29 cellular contexts compared by ENCODE assay signal in genomic region chr3:132652640-132653270, GRCh38. TPM values are rescaled to one million over a fixed set of nuclear protein-coding genes. Genes with fewer than 3 reads are reported as not detected.
DNase-seq lines count a peak whose midpoint lies in the region; ATAC-seq and TF ChIP-seq lines count a peak whose summit lies in the region.
"Had no signal": no experiment of that assay in that cellular context is flagged by ENCODE, and none has a peak within 500 bp of the region (broad histone marks: within the 10 kb centered on the region; RNA-seq: fewer than 3 reads in every experiment).

No MANE protein-coding gene starts in this region.

- H3K9ac ChIP-seq in PC-3 (ENCODE audit: low read length) (no peak overlapping the region), fibroblast of lung (ENCODE audit: insufficient read depth, low read length) (no peak overlapping the region)
- H3K9ac ChIP-seq: neural progenitor cell had no signal

- H3K9me3 ChIP-seq in PC-3 (ENCODE audit: low read length) (no peaks in the 10 kb centered on the region), fibroblast of lung (ENCODE audit: control insufficient read depth, insufficient read depth, low read depth, low read length) (no peaks in the 10 kb centered on the region)
- H3K9me3 ChIP-seq: body of pancreas, HAP-1, right lobe of liver had no signal

- ATAC-seq in PC-3 (peak; percentile 79), HG03135 (IDR thresholded peaks at IDR 0.05; ENCODE audit: unreplicated experiment) (no peak), GM21367 (IDR thresholded peaks at IDR 0.05; ENCODE audit: unreplicated experiment) (no peak)
- ATAC-seq in activated naive CD4-positive, alpha-beta T cell treated with anti-CD3 and anti-CD28 coated beads, Interleukin-2, amount 50 U/mL, for 72 hours, result no peak
- ATAC-seq: body of pancreas had no signal

- DNase-seq in GM03348 (ENCODE audit: low spot score), result peak; percentile 69
- DNase-seq in PC-3, result peak; percentile 81
- peak; percentile 45 to 49 for DNase-seq in fibroblast of lung (ENCODE audit: low read depth in 2 of 2)
- DNase-seq in myocyte (ENCODE audit: low read depth), result peak; percentile 32
- no peak for DNase-seq in activated naive CD4-positive, alpha-beta T cell treated with anti-CD3 and anti-CD28 coated beads, Interleukin-2, amount 50 U/mL, for 72 hours (ENCODE audit: low spot score in 2 of 2)
- no peak for DNase-seq in GDM1 (lab: John Stamatoyannopoulos, UW)
- DNase-seq: activated B cell treated with CpG ODN at 0.5 μM for 24 hours; activated CD4-positive, alpha-beta T cell treated with anti-CD3 and anti-CD28 coated beads, Interleukin-2, amount 50 U/mL, for 48 hours; activated effector memory CD4-positive, alpha-beta T cell treated with anti-CD3 and anti-CD28 coated beads, Interleukin-2, amount 50 U/mL, for 16 hours; body of pancreas; CD4-positive, alpha-beta T cell; GF-D8; Kasumi-1; kidney; NCI-H1092 treated with DMSO at 0.1 percent for 48 hours; NCI-H187 treated with DMSO at 0.1 percent for 48 hours; right lobe of liver; Right ventricle myocardium superior; stimulated activated CD8-positive, alpha-beta memory T cell treated with anti-CD3 and anti-CD28 coated beads, Interleukin-4, amount 100 ng/mL, for 48 hours; T1000; trophoblast cell had no signal

- H3K4me2 ChIP-seq in PC-3 (ENCODE audit: low read length) (peak overlapping the region; percentile 14), fibroblast of lung (ENCODE audit: extremely low read depth, insufficient read depth, low read length) (no peak overlapping the region)
- H3K4me2 ChIP-seq: neural progenitor cell had no signal

- H3K36me3 Mint-ChIP-seq in activated naive CD4-positive, alpha-beta T cell treated with anti-CD3 and anti-CD28 coated beads, Interleukin-2, amount 50 U/mL, for 72 hours, result no peaks in the 10 kb centered on the region
- H3K36me3 Mint-ChIP-seq: neural progenitor cell had no signal

- intact Hi-C loops in PC-3 (cut with micrococcal nuclease), result no loop called here

- H3K79me2 ChIP-seq in PC-3 (ENCODE audit: low read length), result no peaks in the 10 kb centered on the region
- no peaks in the 10 kb centered on the region for H3K79me2 ChIP-seq in fibroblast of lung (ENCODE audit: control insufficient read depth, insufficient read depth, low read length)

- peaks cover 3% of the 10 kb centered on the region for H3F3A ChIP-seq in PC-3 (ENCODE audit: low read length, unreplicated experiment)

- H3K9me3 Mint-ChIP-seq in activated naive CD4-positive, alpha-beta T cell treated with anti-CD3 and anti-CD28 coated beads, Interleukin-2, amount 50 U/mL, for 72 hours, result no peaks in the 10 kb centered on the region
- H3K9me3 Mint-ChIP-seq: activated B cell treated with CpG ODN at 0.5 μM for 24 hours; CD4-positive, alpha-beta T cell; neural progenitor cell had no signal

- peaks cover 29% of the 10 kb centered on the region for H3K4me1 ChIP-seq in PC-3 (ENCODE audit: insufficient read depth, low read length)
- no peaks in the 10 kb centered on the region for H3K4me1 ChIP-seq in fibroblast of lung (ENCODE audit: control insufficient read depth, extremely low read depth, insufficient read depth, low read length)
- H3K4me1 ChIP-seq: HAP-1, neural progenitor cell had no signal

- POLR2A ChIA-PET in PC-3 (lab: Charles Lee; ENCODE audit: unreplicated experiment), result no interaction called here

- H3K36me3 ChIP-seq in PC-3 (ENCODE audit: low read depth, low read length), result no peaks in the 10 kb centered on the region
- H3K36me3 ChIP-seq in fibroblast of lung (ENCODE audit: control insufficient read depth, insufficient read depth, low read length), result no peaks in the 10 kb centered on the region
- H3K36me3 ChIP-seq: HAP-1, neural progenitor cell, right lobe of liver had no signal

- BruUV-seq in PC-3 (replicated peaks; lab: Mats Ljungman, UMichigan), result no TSS peak

- H2AFZ ChIP-seq in PC-3 (ENCODE audit: low read length) (no peak overlapping the region), fibroblast of lung (ENCODE audit: low read length) (no peak overlapping the region)
- H2AFZ ChIP-seq: neural progenitor cell had no signal

- TF ChIP-seq CTCF in PC-3 (conservative IDR thresholded peaks at IDR 0.05; ENCODE audit: low read depth, low read length) (no peak), fibroblast of lung (conservative IDR thresholded peaks at IDR 0.05 in 1 of 2, IDR thresholded peaks at IDR 0.05 in 1 of 2; ENCODE audit: low read depth in 1 of 2, low read length in 2 of 2) (no peak)

- H3K27ac Mint-ChIP-seq in activated naive CD4-positive, alpha-beta T cell treated with anti-CD3 and anti-CD28 coated beads, Interleukin-2, amount 50 U/mL, for 72 hours, result no peak overlapping the region
- H3K27ac Mint-ChIP-seq: activated B cell treated with CpG ODN at 0.5 μM for 24 hours; CD4-positive, alpha-beta T cell; neural progenitor cell had no signal

- CTCF ChIA-PET in PC-3 (lab: Charles Lee), result no interaction called here

- H4K20me1 ChIP-seq in PC-3 (ENCODE audit: low read length), result no peaks in the 10 kb centered on the region
- H4K20me1 ChIP-seq in fibroblast of lung (ENCODE audit: control insufficient read depth, extremely low read depth, insufficient read depth, low read length), result no peaks in the 10 kb centered on the region

- H3K27ac ChIP-seq in PC-3 (ENCODE audit: low read length) (peak overlapping the region; percentile 48), fibroblast of lung (ENCODE audit: insufficient read depth, low read length) (no peak overlapping the region)
- H3K27ac ChIP-seq: body of pancreas, HL-60, neural progenitor cell, right lobe of liver had no signal

- no peak overlapping the region for H3K4me3 ChIP-seq in PC-3 (ENCODE audit: low read length)
- H3K4me3 ChIP-seq in fibroblast of lung (replicated peaks in 1 of 4; ENCODE audit: control extremely low read depth in 1 of 4, insufficient read depth in 1 of 4, low read depth in 3 of 4, low read length in 4 of 4), result no peak overlapping the region
- H3K4me3 ChIP-seq: body of pancreas, HAP-1, lung, neural progenitor cell, right lobe of liver had no signal

- H3K9me2 ChIP-seq in PC-3 (replicated peaks; ENCODE audit: low read length), result no peaks in the 10 kb centered on the region

- no peaks in the 10 kb centered on the region for H3K27me3 ChIP-seq in PC-3 (ENCODE audit: low read length)
- no peaks in the 10 kb centered on the region for H3K27me3 ChIP-seq in fibroblast of lung (ENCODE audit: control insufficient read depth, insufficient read depth, low read length)
- H3K27me3 ChIP-seq: body of pancreas, neural progenitor cell, right lobe of liver had no signal

RNA-seq across cellular contexts. Expression of gene ACAD11, which starts 6.9 kb away (rescaled TPM):
- total RNA-seq in PC-3 (2014; rRNA removed) (4.7 and 5.8 TPM in 2 replicates), fibroblast of lung (44.9 and 101 TPM in 2 replicates), myocyte (13.6 and 22.8 TPM in 2 replicates)
- polyA plus RNA-seq in fibroblast of lung, result 15.6 and 27.9 TPM in 2 replicates
- 10.6 and 12.2 TPM in 2 replicates for polyA plus RNA-seq in fibroblast of lung (2012)
- polyA minus RNA-seq in fibroblast of lung (ENCODE audit: low replicate concordance), result 1.7 and 9.2 TPM in 2 replicates
- 15.2 TPM for polyA plus RNA-seq in myocyte (2012)
- total RNA-seq in activated naive CD4-positive, alpha-beta T cell treated with anti-CD3 and anti-CD28 coated beads, Interleukin-2, amount 50 U/mL, for 72 hours, result 10 to 100 TPM; 16.0 to 20.3 TPM

RNA-seq across cellular contexts. Expression of gene UBA5, which starts 7.4 kb away (rescaled TPM):
- total RNA-seq in PC-3 (2014; rRNA removed), result 66.6 and 78.7 TPM in 2 replicates
- total RNA-seq in fibroblast of lung, result 30.0 and 43.6 TPM in 2 replicates
- polyA plus RNA-seq in fibroblast of lung, result 37.3 and 47.5 TPM in 2 replicates
- 37.1 and 38.3 TPM in 2 replicates for polyA plus RNA-seq in fibroblast of lung (2012)
- polyA minus RNA-seq in fibroblast of lung (ENCODE audit: low replicate concordance), result 0.55 and 14.9 TPM in 2 replicates
- 29.7 and 42.9 TPM in 2 replicates for total RNA-seq in myocyte
- 18.8 TPM for polyA plus RNA-seq in myocyte (2012)
- 10 to 100 TPM; 45.3 to 82.3 TPM for total RNA-seq in activated naive CD4-positive, alpha-beta T cell treated with anti-CD3 and anti-CD28 coated beads, Interleukin-2, amount 50 U/mL, for 72 hours

RNA-seq across cellular contexts. Expression of gene ACKR4, which starts 55.7 kb away (rescaled TPM):
- total RNA-seq in PC-3 (2014; rRNA removed) (not detected in 2 replicates), fibroblast of lung (1.8 and 14.9 TPM in 2 replicates), myocyte (not detected in 2 replicates)
- 11.6 and 14.3 TPM in 2 replicates for polyA plus RNA-seq in fibroblast of lung
- 5.2 and 8.7 TPM in 2 replicates for polyA plus RNA-seq in fibroblast of lung (2012)
- 2.5 and 3.0 TPM in 2 replicates for polyA minus RNA-seq in fibroblast of lung (ENCODE audit: low replicate concordance)
- polyA plus RNA-seq in myocyte (2012), result 0.29 TPM
- 1 to 10 TPM in 1 of 2 donors, under 1 TPM in 1; 0.51 to 1.2 TPM for total RNA-seq in activated naive CD4-positive, alpha-beta T cell treated with anti-CD3 and anti-CD28 coated beads, Interleukin-2, amount 50 U/mL, for 72 hours
- total RNA-seq: cerebellum, epithelial cell of proximal tubule had no signal

Comparison
In these comparisons a context has a peak if more than half of its experiments do, and no peak if none do; other contexts are left out.
1. DNase-seq: peak in GM03348 (single experiment), PC-3 (single experiment), fibroblast of lung (2 of 2) and myocyte (single experiment); none in activated naive CD4-positive, alpha-beta T cell treated with anti-CD3 and anti-CD28 coated beads, Interleukin-2, amount 50 U/mL, for 72 hours (0 of 2) and GDM1 (single experiment).